ENCODE assay signal across 1 cellular context in the genomic region with DNA sequence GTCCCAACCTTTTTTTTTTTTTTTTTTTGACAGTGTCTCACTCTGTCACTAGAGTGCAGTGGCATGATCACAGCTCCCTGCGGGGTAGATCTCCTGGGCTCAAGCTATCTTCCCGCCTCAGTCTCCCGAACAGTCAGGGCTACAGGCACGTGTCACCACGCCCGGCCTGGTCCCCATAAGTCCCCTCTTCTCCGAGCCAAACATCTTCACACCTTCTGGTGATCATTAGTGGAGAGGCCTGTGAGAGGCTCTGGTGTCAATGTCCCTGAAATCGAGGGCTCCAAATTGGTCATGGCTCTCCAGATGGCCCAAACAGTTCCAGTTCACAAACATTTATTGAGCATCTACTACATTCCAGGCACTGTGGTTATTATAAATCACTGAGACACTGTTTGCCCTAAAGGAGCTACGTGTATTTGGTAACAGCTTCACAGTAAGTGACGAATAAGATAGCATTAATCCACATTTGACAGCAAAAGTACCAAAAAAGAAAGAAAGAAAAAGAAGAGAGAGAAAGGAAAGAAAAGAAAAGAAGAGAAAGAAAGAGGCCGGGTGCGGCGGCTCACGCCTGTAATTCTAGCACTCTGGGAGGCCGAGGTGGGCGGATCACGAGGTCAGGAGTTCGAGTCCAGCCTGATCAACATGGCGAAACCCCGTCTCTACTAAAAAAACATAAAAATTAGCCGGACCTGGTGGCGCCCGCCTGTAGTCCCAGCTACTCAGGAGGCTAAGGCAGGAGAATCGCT.
TF ChIP-seq lines count a peak whose summit lies in the region.

No MANE protein-coding gene starts in this region.

TF ChIP-seq in neural cell, 6 proteins besides CTCF, POLR2A, EP300 and RAD21 (continued from another document):
- TF ChIP-seq REST (IDR thresholded peaks at IDR 0.05; ENCODE audit: borderline replicate concordance) = peak; percentile 15
- TF ChIP-seq SMC3 (conservative IDR thresholded peaks at IDR 0.05; ENCODE audit: poor library complexity) = no peak
